In the genomic region with DNA sequence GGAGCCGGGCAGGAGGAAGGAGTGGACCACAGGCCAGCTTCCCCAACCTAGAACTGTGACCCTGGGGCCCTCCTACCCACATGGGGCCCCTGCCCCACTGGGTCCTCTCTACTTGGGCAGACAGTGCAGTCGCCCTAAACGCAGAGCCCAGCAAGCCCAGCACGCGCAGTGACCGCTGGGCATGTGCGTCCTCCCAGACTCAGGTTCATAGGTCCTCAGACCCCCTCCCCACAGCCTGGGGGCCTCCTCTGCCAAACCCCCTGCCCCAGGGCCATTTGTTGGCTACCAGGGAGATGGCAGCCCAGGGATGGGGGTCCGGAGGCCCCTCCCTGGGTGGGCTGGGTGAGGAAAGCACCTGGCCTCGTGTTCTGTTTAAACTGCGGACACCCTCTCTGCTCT, we compare ENCODE assay signal across 13 cellular contexts. TPM values are rescaled to one million over a fixed set of nuclear protein-coding genes. Genes with fewer than 3 reads are reported as not detected.
DNase-seq lines count a peak whose midpoint lies in the region; ATAC-seq and TF ChIP-seq lines count a peak whose summit lies in the region.
"Had no signal": no experiment of that assay in that cellular context is flagged by ENCODE, and none has a peak within 500 bp of the region (broad histone marks: within the 10 kb centered on the region; RNA-seq: fewer than 3 reads in every experiment).

No MANE protein-coding gene starts in this region.

- no peak overlapping the region for H3K56ac ChIP-seq in H9 (ENCODE audit: insufficient read length, low read depth, low read length)

- H2BK120ac ChIP-seq in H9 (ENCODE audit: low read depth, low read length, poor library complexity, severe bottlenecking): no peak overlapping the region

- H3K23me2 ChIP-seq in H9 (ENCODE audit: insufficient read length, low read depth, low read length, poor library complexity, severe bottlenecking): no peaks in the 10 kb centered on the region

- DNase-seq in H9: no peak
- DNase-seq in activated naive CD4-positive, alpha-beta T cell treated with anti-CD3 and anti-CD28 coated beads, Interleukin-2, amount 50 U/mL, for 72 hours (ENCODE audit: low spot score in 2 of 2): no peak
- no peak for DNase-seq in mesothelial cell of epicardium (ENCODE audit: low spot score in 2 of 2, unreplicated experiment in 2 of 2)
- no peak for DNase-seq in midbrain (lab: John Stamatoyannopoulos, UW)
- DNase-seq in NAMALWA (ENCODE audit: low spot score): no peak
- DNase-seq in NCI-H2081 treated with DMSO at 0.1 percent for 48 hours (lab: John Stamatoyannopoulos, UW): no peak
- DNase-seq: activated gamma-delta T cell had no signal

- no peak overlapping the region for H4K5ac ChIP-seq in H9 (ENCODE audit: insufficient read length, low read depth, low read length)

- H3K36me3 Mint-ChIP-seq in H9 (ENCODE audit: insufficient read depth in 1 of 3, low read depth in 3 of 3) (peaks cover 3 to 8% (median 3%) of the 10 kb centered on the region in 3 experiments; a peak in 4 of 7 replicates), mesothelial cell of epicardium (no peaks in the 10 kb centered on the region)
- H3K36me3 Mint-ChIP-seq in activated naive CD4-positive, alpha-beta T cell treated with anti-CD3 and anti-CD28 coated beads, Interleukin-2, amount 50 U/mL, for 72 hours: no peaks in the 10 kb centered on the region
- H3K36me3 Mint-ChIP-seq: memory B cell had no signal

- no CpG with 5 or more reads among the region's 10 CpGs for WGBS in H9 (ENCODE audit: extremely low coverage, insufficient read length, low lambda C conversion rate)

- peaks cover 25% of the 10 kb centered on the region for H3K36me3 ChIP-seq in BLaER1
- H3K36me3 ChIP-seq: BE2C had no signal

- H3K4me1 ChIP-seq in BLaER1: peaks cover 100% of the 10 kb centered on the region
- peaks cover 5% of the 10 kb centered on the region; the same call in 1 of the 2 replicates for H3K4me1 ChIP-seq in H9 (ENCODE audit: insufficient read depth, low read length)

- no peak overlapping the region for H4K91ac ChIP-seq in H9 (ENCODE audit: insufficient read length, low read depth, low read length)

- H3K9me3 Mint-ChIP-seq in H9: no peaks in the 10 kb centered on the region
- no peaks in the 10 kb centered on the region for H3K9me3 Mint-ChIP-seq in activated naive CD4-positive, alpha-beta T cell treated with anti-CD3 and anti-CD28 coated beads, Interleukin-2, amount 50 U/mL, for 72 hours
- H3K9me3 Mint-ChIP-seq in mesothelial cell of epicardium: no peaks in the 10 kb centered on the region
- H3K9me3 Mint-ChIP-seq: memory B cell had no signal

- H3K14ac ChIP-seq in H9 (ENCODE audit: insufficient read depth, low read length): no peak overlapping the region

- H2BK5ac ChIP-seq in H9 (ENCODE audit: insufficient read length, low read length): no peak overlapping the region

- TF ChIP-seq CTCF in H9 (conservative IDR thresholded peaks at IDR 0.05) (no peak), mesothelial cell of epicardium (IDR thresholded peaks at IDR 0.05; ENCODE audit: unreplicated experiment) (no peak)

- no peak overlapping the region for H2BK12ac ChIP-seq in H9 (ENCODE audit: insufficient read length, low read depth, low read length)

- H3K79me2 ChIP-seq in H9 (ENCODE audit: insufficient read depth, low read length): no peaks in the 10 kb centered on the region

- H3K4me3 Mint-ChIP-seq in H9: no peak overlapping the region
- no peak overlapping the region for H3K4me3 Mint-ChIP-seq in mesothelial cell of epicardium
- H3K4me3 Mint-ChIP-seq: memory B cell had no signal

- no peak overlapping the region for H4K8ac ChIP-seq in H9 (replicated peaks; ENCODE audit: insufficient read length, low read depth, low read length)

- no peaks in the 10 kb centered on the region for H3K27me3 ChIP-seq in BLaER1
- no peaks in the 10 kb centered on the region for H3K27me3 ChIP-seq in H9 (ENCODE audit: insufficient read depth, low read length)
- H3K27me3 ChIP-seq: BE2C had no signal

- H2BK15ac ChIP-seq in H9 (ENCODE audit: low read depth, low read length): no peak overlapping the region

- peaks cover 44% of the 10 kb centered on the region for H4K20me1 ChIP-seq in BLaER1
- peaks cover 5% of the 10 kb centered on the region for H4K20me1 ChIP-seq in H9 (ENCODE audit: control insufficient read depth, insufficient read depth, insufficient read length)

- no peak overlapping the region for H3K4ac ChIP-seq in H9 (ENCODE audit: low read depth, low read length)

- H3K9me3 ChIP-seq in BLaER1 (no peaks in the 10 kb centered on the region), H9 (ENCODE audit: control insufficient read depth, low read depth, low read length) (no peaks in the 10 kb centered on the region)
- H3K9me3 ChIP-seq: BE2C, SK-N-SH had no signal

- peak overlapping the region; percentile 94 for H3K4me2 ChIP-seq in BLaER1
- no peak overlapping the region for H3K4me2 ChIP-seq in H9 (ENCODE audit: insufficient read depth, insufficient read length, low read length)
- H3K4me2 ChIP-seq: KMS-11 had no signal

- peak overlapping the region; percentile 68 to 96 (median 84); a peak in 3 of 7 replicates for H3K27ac Mint-ChIP-seq in H9
- peak overlapping the region; percentile 80 to 88 for H3K27ac Mint-ChIP-seq in activated naive CD4-positive, alpha-beta T cell treated with anti-CD3 and anti-CD28 coated beads, Interleukin-2, amount 50 U/mL, for 72 hours
- peak overlapping the region; percentile 59 for H3K27ac Mint-ChIP-seq in mesothelial cell of epicardium
- H3K27ac Mint-ChIP-seq: memory B cell had no signal

- H3K79me1 ChIP-seq in H9 (ENCODE audit: insufficient read depth, low read depth, low read length, poor library complexity, severe bottlenecking): no peaks in the 10 kb centered on the region

- H3K27me3 Mint-ChIP-seq in H9 (ENCODE audit: low read depth) (no peaks in the 10 kb centered on the region), mesothelial cell of epicardium (ENCODE audit: low read depth) (no peaks in the 10 kb centered on the region)

- no peak overlapping the region for H3K23ac ChIP-seq in H9 (ENCODE audit: insufficient read length, low read depth, low read length)

- peak overlapping the region; percentile 68 for H3K9ac ChIP-seq in BLaER1
- no peak overlapping the region for H3K9ac ChIP-seq in H9 (ENCODE audit: extremely low read depth, insufficient read length, low read length)
- H3K9ac ChIP-seq: KMS-11, SK-N-SH had no signal

- H3T11ph ChIP-seq in H9 (ENCODE audit: low read length): no peak overlapping the region

- no peak overlapping the region for H2AFZ ChIP-seq in H9 (ENCODE audit: low read length)

- no peak overlapping the region for H2AK5ac ChIP-seq in H9 (ENCODE audit: insufficient read length, low read length)

- peak overlapping the region; percentile 57 for H3K4me3 ChIP-seq in BLaER1

- H3K18ac ChIP-seq in H9 (ENCODE audit: insufficient read length, low read depth, low read length): no peak overlapping the region

- no peak for ATAC-seq in activated naive CD4-positive, alpha-beta T cell treated with anti-CD3 and anti-CD28 coated beads, Interleukin-2, amount 50 U/mL, for 72 hours
- no peak for ATAC-seq in GM18909 (IDR thresholded peaks at IDR 0.05; ENCODE audit: poor library complexity, unreplicated experiment)

- peak overlapping the region; percentile 89 for H3K27ac ChIP-seq in BLaER1
- no peak overlapping the region for H3K27ac ChIP-seq in H9 (ENCODE audit: insufficient read length, low read depth, low read length)
- H3K27ac ChIP-seq: KMS-11 had no signal

- H2BK20ac ChIP-seq in H9 (ENCODE audit: low read depth, low read length, poor library complexity, severe bottlenecking): no peak overlapping the region

- H3K4me1 Mint-ChIP-seq in H9 (peaks cover 27 to 39% of the 10 kb centered on the region in 2 experiments), mesothelial cell of epicardium (peaks cover 49% of the 10 kb centered on the region)

RNA-seq across cellular contexts. Expression of a gene that starts 23.9 kb away (rescaled TPM):
- 18.3 and 19.0 TPM in 2 replicates for total RNA-seq in H9 (2021)
- 1 to 10 TPM; 1.1 to 2.2 TPM for total RNA-seq in activated naive CD4-positive, alpha-beta T cell treated with anti-CD3 and anti-CD28 coated beads, Interleukin-2, amount 50 U/mL, for 72 hours
- total RNA-seq in mesothelial cell of epicardium: 8.9 to 10.0 TPM (median 9.5 TPM) in 3 replicates
